ENCODE assay signal across 9 cellular contexts in genomic region chr18:10234912-10235439, GRCh38.
A peak's percentile ranks its signal among the peaks of the same experiment; 100 is the strongest.
DNase-seq lines count a peak whose midpoint lies in the region; ATAC-seq and TF ChIP-seq lines count a peak whose summit lies in the region.
"Had no signal": no experiment of that assay in that cellular context is flagged by ENCODE, and none has a peak within 500 bp of the region (broad histone marks: within the 10 kb centered on the region; RNA-seq: fewer than 3 reads in every experiment).

No MANE protein-coding gene starts in this region.

- no peak for TF ChIP-seq EP300 in transverse colon (IDR thresholded peaks at IDR 0.05; ENCODE audit: low read depth)

- H4K91ac ChIP-seq in IMR-90 (ENCODE audit: insufficient read depth, low read depth, low read length) = no peak overlapping the region

- peak; percentile 85 for DNase-seq in IMR-90
- DNase-seq in mammary epithelial cell = peak; percentile 66
- peak; percentile 49 for DNase-seq in kidney glomerular epithelial cell (lab: John Stamatoyannopoulos, UW)
- no peak for DNase-seq in transverse colon
- DNase-seq in endothelial cell (ENCODE audit: low spot score) = no peak
- DNase-seq in NCI-H2029 treated with DMSO at 0.1 percent for 48 hours (lab: John Stamatoyannopoulos, UW) = no peak
- DNase-seq: nucleus accumbens had no signal

- H3K9me3 ChIP-seq in IMR-90 (ENCODE audit: control insufficient read depth, insufficient read depth, low read length) (peaks cover 2% of the 10 kb centered on the region), mammary epithelial cell (replicated peaks; ENCODE audit: insufficient read depth, low read length) (peaks cover 2% of the 10 kb centered on the region), transverse colon (no peaks in the 10 kb centered on the region)
- H3K9me3 ChIP-seq: colonic mucosa had no signal

- no peak overlapping the region for H3K56ac ChIP-seq in IMR-90 (ENCODE audit: extremely low read depth, insufficient read depth, low read length)

- no peak overlapping the region for H2AK5ac ChIP-seq in IMR-90 (ENCODE audit: low read depth, low read length)

- H2BK5ac ChIP-seq in IMR-90 (ENCODE audit: low read depth, low read length, poor library complexity, severe bottlenecking) = peak overlapping the region; percentile 7

- in situ Hi-C loops in IMR-90 (cut with MboI; ENCODE audit: low sequenced_read_pairs) = no loop called here
- in situ Hi-C loops in mammary epithelial cell (cut with MboI; ENCODE audit: low sequenced_read_pairs in 2 of 2) = no loop called here
- in situ Hi-C loops in transverse colon (cut with MboI; ENCODE audit: low pct_ligation_motif_present in 1 of 4, low pct_unique_long_range_greater_than_20kb in 1 of 4, low sequenced_read_pairs in 3 of 4) = no loop called here

- H3K79me2 ChIP-seq in mammary epithelial cell (ENCODE audit: insufficient read depth, low read length) = no peaks in the 10 kb centered on the region

- no peak overlapping the region for H3K23ac ChIP-seq in IMR-90 (ENCODE audit: low read depth, low read length)

- 0 out of 2 replicates have a peak overlapping the region, but pooled peaks have one; percentile 8 for H3K14ac ChIP-seq in IMR-90 (replicated peaks; ENCODE audit: low read depth, low read length)

- peak overlapping the region; percentile 18; the same call in 1 of the 2 replicates for H3K4me2 ChIP-seq in IMR-90 (ENCODE audit: low read depth, low read length)
- peak overlapping the region; percentile 50 for H3K4me2 ChIP-seq in mammary epithelial cell (ENCODE audit: insufficient read depth, low read depth, low read length)

- H2AFZ ChIP-seq in IMR-90 (replicated peaks; ENCODE audit: low read length, poor library complexity) = peak overlapping the region; percentile 26
- peak overlapping the region; percentile 55 for H2AFZ ChIP-seq in mammary epithelial cell (ENCODE audit: low read depth, low read length)

- H2AK9ac ChIP-seq in IMR-90 (replicated peaks; ENCODE audit: low read depth, low read length, poor library complexity) = no peak overlapping the region

- no peak overlapping the region for H3K9ac ChIP-seq in IMR-90 (ENCODE audit: low read depth, low read length)
- no peak overlapping the region for H3K9ac ChIP-seq in mammary epithelial cell (ENCODE audit: insufficient read depth, low read length)

- no peak overlapping the region for H3K27ac Mint-ChIP-seq in endothelial cell (ENCODE audit: unreplicated experiment)

- no peak overlapping the region for H3K18ac ChIP-seq in IMR-90 (ENCODE audit: low read depth, low read length)

- H3K9me3 Mint-ChIP-seq in endothelial cell (ENCODE audit: unreplicated experiment) = no peaks in the 10 kb centered on the region

- no peak overlapping the region for H2BK15ac ChIP-seq in IMR-90 (ENCODE audit: low read depth, low read length)

- peaks cover 2% of the 10 kb centered on the region for H3K4me1 Mint-ChIP-seq in endothelial cell (ENCODE audit: unreplicated experiment)

- no peaks in the 10 kb centered on the region for H4K20me1 ChIP-seq in IMR-90 (ENCODE audit: insufficient read depth, low read length)
- H4K20me1 ChIP-seq in mammary epithelial cell (ENCODE audit: insufficient read depth, low read length) = no peaks in the 10 kb centered on the region

- H3K27me3 ChIP-seq in IMR-90 (ENCODE audit: control insufficient read depth, insufficient read depth, low read length) (peaks cover 3% of the 10 kb centered on the region; the same call in 1 of the 2 replicates), mammary epithelial cell (ENCODE audit: insufficient read depth, low read length) (no peaks in the 10 kb centered on the region), transverse colon (no peaks in the 10 kb centered on the region)
- H3K27me3 ChIP-seq: colonic mucosa had no signal

- peaks cover 3% of the 10 kb centered on the region; the same call in 1 of the 2 replicates for H3K9me1 ChIP-seq in IMR-90 (ENCODE audit: insufficient read depth, low read length)

- H3K36me3 Mint-ChIP-seq in endothelial cell (ENCODE audit: low read depth, unreplicated experiment) = no peaks in the 10 kb centered on the region

- ATAC-seq in IMR-90 (ENCODE audit: low read depth) (peak; percentile 88), HG02588 (IDR thresholded peaks at IDR 0.05; ENCODE audit: unreplicated experiment) (no peak)

- no peak overlapping the region for H2BK20ac ChIP-seq in IMR-90 (ENCODE audit: low read depth, low read length)

- no peak overlapping the region for H3K4me3 ChIP-seq in IMR-90 (ENCODE audit: insufficient read depth, low read depth, low read length)
- H3K4me3 ChIP-seq in mammary epithelial cell (replicated peaks in 1 of 3; ENCODE audit: insufficient read depth in 1 of 3, low read depth in 2 of 3, low read length in 3 of 3) = no peak overlapping the region
- H3K4me3 ChIP-seq in transverse colon = no peak overlapping the region
- H3K4me3 ChIP-seq: colonic mucosa had no signal

- TF ChIP-seq CTCF in IMR-90 (conservative IDR thresholded peaks at IDR 0.05; ENCODE audit: low read depth, low read length) (no peak), mammary epithelial cell (conservative IDR thresholded peaks at IDR 0.05 in 1 of 2, IDR thresholded peaks at IDR 0.05 in 1 of 2; ENCODE audit: extremely low read depth in 1 of 2, insufficient read depth in 1 of 2, low read depth in 1 of 2, low read length in 2 of 2) (no peak), transverse colon (IDR thresholded peaks at IDR 0.05) (no peak), endothelial cell (IDR thresholded peaks at IDR 0.05; ENCODE audit: unreplicated experiment) (no peak)

- no peak for TF ChIP-seq POLR2A in IMR-90 (IDR thresholded peaks at IDR 0.05; ENCODE audit: low read depth, low read length)
- no peak for TF ChIP-seq POLR2A in transverse colon (IDR thresholded peaks at IDR 0.05)

- no peak overlapping the region for H3K4me3 Mint-ChIP-seq in endothelial cell (ENCODE audit: unreplicated experiment)

- H4K8ac ChIP-seq in IMR-90 (ENCODE audit: low read depth in 2 of 2, low read length in 2 of 2) = no peak overlapping the region

- dilution Hi-C loops in IMR-90 (cut with HindIII; ENCODE audit: low sequenced_read_pairs, unreplicated experiment) = no loop called here
- dilution Hi-C loops in mammary epithelial cell (cut with HindIII; ENCODE audit: low sequenced_read_pairs) = no loop called here

- CTCF ChIA-PET in IMR-90 (lab: Yijun Ruan, JAX) = interaction anchor here (0.5 kb wide), 1 partner anchor 248 kb away, joined by 3 read pairs; no protein-coding TSS in a partner anchor
- CTCF ChIA-PET in mammary epithelial cell (lab: Charles Lee; ENCODE audit: low non-redundant PET) = no interaction called here

- POLR2A ChIA-PET in IMR-90 (lab: Charles Lee; ENCODE audit: unreplicated experiment) = no interaction called here

- H3K4me1 ChIP-seq in IMR-90 (ENCODE audit: control insufficient read depth, insufficient read depth, low read length) (peaks cover 9% of the 10 kb centered on the region), mammary epithelial cell (ENCODE audit: insufficient read depth, low read length) (peaks cover 19% of the 10 kb centered on the region), transverse colon (peaks cover 0 to 29% (median 0%) of the 10 kb centered on the region in 4 donors)
- H3K4me1 ChIP-seq: colonic mucosa had no signal

- BruUV-seq in IMR-90 (replicated peaks; lab: Mats Ljungman, UMichigan) (no TSS peak), mammary epithelial cell (replicated peaks; lab: Mats Ljungman, UMichigan) (no TSS peak)

- no peaks in the 10 kb centered on the region for H3K79me1 ChIP-seq in IMR-90 (ENCODE audit: low read depth in 1 of 2, low read length in 2 of 2)

- H3K27ac ChIP-seq in IMR-90 (ENCODE audit: insufficient read depth, low read length) (peak overlapping the region; percentile 36; the same call in 1 of the 2 replicates), mammary epithelial cell (ENCODE audit: insufficient read depth, low read depth, low read length) (peak overlapping the region; percentile 21), transverse colon (peak overlapping the region; percentile 16 to 39 (median 25))
- H3K27ac ChIP-seq: colonic mucosa had no signal

- no peak overlapping the region for H3K4ac ChIP-seq in IMR-90 (ENCODE audit: low read depth, low read length)

- intact Hi-C loops in IMR-90 (cut with micrococcal nuclease) = loop anchor here (10.0 kb wide), 4 partner anchors 160 to 280 kb away; no protein-coding TSS in a partner anchor
- intact Hi-C loops in mammary epithelial cell (cut with micrococcal nuclease) = loop anchor here (10.0 kb wide), 2 partner anchors 220 to 290 kb away; partner anchors contain the start of genes APCDD1 and NAPG
- intact Hi-C loops in transverse colon (cut with DNase I; ENCODE audit: low total_unique reads) = no loop called here

- H3K27me3 Mint-ChIP-seq in endothelial cell (ENCODE audit: unreplicated experiment) = peaks cover 1% of the 10 kb centered on the region

- H3K36me3 ChIP-seq in IMR-90 (ENCODE audit: control insufficient read depth, insufficient read depth, low read length) (no peaks in the 10 kb centered on the region), mammary epithelial cell (ENCODE audit: insufficient read depth, low read length) (no peaks in the 10 kb centered on the region), transverse colon (no peaks in the 10 kb centered on the region)
- H3K36me3 ChIP-seq: colonic mucosa had no signal

- TF ChIP-seq RAD21 in IMR-90 (IDR thresholded peaks at IDR 0.05; ENCODE audit: low read length) = no peak

- H4K5ac ChIP-seq in IMR-90 (ENCODE audit: low read depth, low read length) = no peak overlapping the region

- WGBS in IMR-90 (ENCODE audit: extremely low coverage in 2 of 2, insufficient read length in 1 of 2), 2 experiments = 0% methylated on average over 2 of the region's 6 CpGs; no CpG with 5 or more reads in 1 of the 2 experiments
- 2% methylated on average over 5 of the region's 6 CpGs for WGBS in mammary epithelial cell (ENCODE audit: low coverage, missing lambda C conversion rate)
- WGBS in transverse colon (ENCODE audit: low coverage in 1 of 2), 2 donors = 48 to 63% methylated on average over 1 to 6 of the region's 6 CpGs

- no peak overlapping the region for H2BK120ac ChIP-seq in IMR-90 (ENCODE audit: low read depth, low read length)

TF ChIP-seq in IMR-90, 13 proteins besides CTCF, POLR2A, EP300 and RAD21:
- peak; percentile 31; the same call in 1 of the 2 replicates for TF ChIP-seq BHLHE40 (IDR thresholded peaks at IDR 0.05; ENCODE audit: low read depth, low read length)
- peak; percentile 98 for TF ChIP-seq CEBPB (IDR thresholded peaks at IDR 0.05; ENCODE audit: low read depth, low read length)
- peak; percentile 22 for TF ChIP-seq RCOR1 (IDR thresholded peaks at IDR 0.05; ENCODE audit: insufficient replicate concordance, low read length)
- no peak for TF ChIP-seq NFE2L2 (IDR thresholded peaks at IDR 0.05; ENCODE audit: low read depth, low read length)
- TF ChIP-seq MXI1 (IDR thresholded peaks at IDR 0.05; ENCODE audit: borderline replicate concordance, low read depth, low read length) = no peak

Comparison
In these comparisons a context has a peak if more than half of its experiments do, and no peak if none do; other contexts are left out.
1. DNase-seq: peak in IMR-90 (single experiment), mammary epithelial cell (single experiment) and kidney glomerular epithelial cell (single experiment); none in transverse colon (single experiment), endothelial cell (single experiment) and NCI-H2029 treated with DMSO at 0.1 percent for 48 hours (single experiment).
2. Peak in every context shown above with its lines, with median percentiles within 50 percentile points of each other: H3K27ac ChIP-seq.